ENCODE assay signal across 24 cellular contexts in genomic region chr1:209205039-209205438, GRCh38.
"Had no signal": no experiment of that assay in that cellular context is flagged by ENCODE, and none has a peak within 500 bp of the region (broad histone marks: within the 10 kb centered on the region; RNA-seq: fewer than 3 reads in every experiment).

No MANE protein-coding gene starts in this region.

- H3K9me3 ChIP-seq: left lung, ovary, right lobe of liver, testis, tibial artery, upper lobe of left lung, uterus had no signal

- H3K4me3 ChIP-seq: left lung, ovary, right lobe of liver, testis, tibial artery, upper lobe of left lung, uterus had no signal

- H3K36me3 ChIP-seq: left lung, ovary, right lobe of liver, tibial artery, upper lobe of left lung, uterus had no signal

- DNase-seq: cerebellar nuclear complex; cortex of kidney; effector memory CD8-positive, alpha-beta T cell; head of caudate nucleus; left cardiac atrium; left lung; mammary epithelial cell; naive thymus-derived CD8-positive, alpha-beta T cell; nephron progenitor cell; nucleus accumbens; ovary; posterior cingulate gyrus; retina; right lobe of liver; stimulated activated CD4-positive, alpha-beta T cell treated with anti-CD3 and anti-CD28 coated beads, Interleukin-2, amount 100 ng/mL, for 24 hours; stimulated activated CD4-positive, alpha-beta T cell treated with anti-CD3 and anti-CD28 coated beads, Interleukin-4, amount 100 ng/mL, for 24 hours; stimulated activated naive CD4-positive, alpha-beta T cell treated with Interleukin-2 at 50 U/mL for 16 hours; substantia nigra; testis; tibial artery; upper lobe of left lung; uterus had no signal

- H3K4me3 Mint-ChIP-seq: effector memory CD8-positive, alpha-beta T cell; naive thymus-derived CD8-positive, alpha-beta T cell; nephron progenitor cell; stimulated activated effector memory CD8-positive, alpha-beta T cell treated with anti-CD3 and anti-CD28 coated beads, Interleukin-12 subunit alpha, Interleukin-12 subunit beta, amount 100 ng/mL, for 72 hours had no signal

- H3K36me3 Mint-ChIP-seq: naive thymus-derived CD8-positive, alpha-beta T cell; stimulated activated effector memory CD8-positive, alpha-beta T cell treated with anti-CD3 and anti-CD28 coated beads, Interleukin-12 subunit alpha, Interleukin-12 subunit beta, amount 100 ng/mL, for 72 hours had no signal

- H3K27ac ChIP-seq: left lung, ovary, right lobe of liver, testis, tibial artery, upper lobe of left lung, uterus had no signal

- FAIRE-seq: frontal cortex had no signal

- H3K27ac Mint-ChIP-seq: effector memory CD8-positive, alpha-beta T cell; nephron progenitor cell; stimulated activated effector memory CD8-positive, alpha-beta T cell treated with anti-CD3 and anti-CD28 coated beads, Interleukin-12 subunit alpha, Interleukin-12 subunit beta, amount 100 ng/mL, for 72 hours had no signal

- H3K4me1 Mint-ChIP-seq: stimulated activated effector memory CD8-positive, alpha-beta T cell treated with anti-CD3 and anti-CD28 coated beads, Interleukin-12 subunit alpha, Interleukin-12 subunit beta, amount 100 ng/mL, for 72 hours had no signal

- H3K27me3 ChIP-seq: ovary, testis, uterus had no signal

- H3K9me3 Mint-ChIP-seq: effector memory CD8-positive, alpha-beta T cell; nephron progenitor cell; stimulated activated effector memory CD8-positive, alpha-beta T cell treated with anti-CD3 and anti-CD28 coated beads, Interleukin-12 subunit alpha, Interleukin-12 subunit beta, amount 100 ng/mL, for 72 hours had no signal

- ATAC-seq: effector memory CD8-positive, alpha-beta T cell; left cardiac atrium; left lung; naive thymus-derived CD8-positive, alpha-beta T cell; right lobe of liver; stimulated activated effector memory CD8-positive, alpha-beta T cell treated with anti-CD3 and anti-CD28 coated beads, Interleukin-12 subunit alpha, Interleukin-12 subunit beta, amount 100 ng/mL, for 72 hours had no signal
